In the genomic region with DNA sequence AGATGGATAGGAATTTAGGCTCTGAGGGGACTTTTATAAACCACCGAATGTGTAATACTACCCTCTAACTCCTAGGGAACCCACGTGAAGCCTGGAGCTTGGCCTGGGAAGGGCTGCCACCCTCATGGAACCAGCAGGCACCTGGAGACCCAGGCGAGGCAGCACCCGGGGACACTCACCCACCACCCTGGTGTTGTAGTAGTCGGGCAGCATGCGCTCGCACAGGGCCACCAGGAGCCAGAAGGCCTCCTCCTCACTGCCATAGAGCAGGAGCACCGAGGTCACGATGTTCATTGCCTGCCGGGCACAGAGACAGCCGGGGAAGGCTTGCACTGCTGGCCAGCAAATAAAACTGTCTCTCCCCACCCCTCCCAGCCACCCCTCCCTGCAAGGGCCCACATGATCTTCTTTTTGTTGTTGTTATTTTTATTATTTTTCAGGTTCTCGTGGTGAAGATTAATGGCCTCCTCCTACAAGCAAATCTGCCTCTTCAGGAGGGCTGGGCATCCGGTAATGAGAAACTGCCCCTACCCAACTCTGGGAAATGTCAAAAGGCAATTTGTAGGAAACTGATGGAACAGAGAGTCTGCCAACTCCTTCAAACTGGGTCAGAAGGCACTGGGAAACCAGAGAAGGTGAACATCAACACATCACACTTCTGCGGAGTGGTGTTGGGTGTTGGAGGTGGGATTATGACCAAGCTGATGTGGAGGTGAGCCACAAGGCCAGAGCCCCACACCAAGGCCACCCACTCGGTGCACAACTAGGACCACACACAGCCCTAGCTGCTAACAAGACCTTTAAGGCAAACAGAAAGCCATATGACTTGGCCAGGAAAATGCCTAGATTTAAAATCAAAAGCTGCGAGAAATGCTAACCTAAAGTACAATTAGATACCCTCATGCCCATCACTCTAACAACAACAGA, we compare ENCODE assay signal across 25 cellular contexts.
"Had no signal": no experiment of that assay in that cellular context is flagged by ENCODE, and none has a peak within 500 bp of the region (broad histone marks: within the 10 kb centered on the region; RNA-seq: fewer than 3 reads in every experiment).

No MANE protein-coding gene starts in this region.

- H3K4me3 Mint-ChIP-seq: activated B cell treated with CpG ODN at 0.5 μM for 24 hours; activated CD4-positive, alpha-beta T cell treated with anti-CD3 and anti-CD28 coated beads for 36 hours; activated naive CD8-positive, alpha-beta T cell; activated T-cell treated with anti-CD3 and anti-CD28 coated beads, Interleukin-2, amount 50 U/mL, for 24 hours; activated T-helper 17 cell treated with anti-CD3 and anti-CD28 coated beads, Interleukin-2, amount 50 U/mL, for 72 hours; nephron progenitor cell; stimulated activated naive CD8-positive, alpha-beta T cell treated with anti-CD3 and anti-CD28 coated beads, Interleukin-15, Interleukin-2, amounts not matched to agents 100 ng/mL and 50 ng/mL, for 24 hours; T-helper 1 cell treated with Interleukin-12 subunit alpha and Interleukin-12 subunit beta and Interleukin-4 antibody, amounts not matched to agents 30 μg/mL and 1 μg/mL, for 36 hours had no signal

- H3K4me1 Mint-ChIP-seq: activated B cell treated with CpG ODN at 0.5 μM for 24 hours; activated CD4-positive, alpha-beta T cell treated with anti-CD3 and anti-CD28 coated beads for 36 hours had no signal

- H3K4me1 ChIP-seq: adrenal gland, ascending aorta had no signal

- H3K27ac Mint-ChIP-seq: activated B cell treated with CpG ODN at 0.5 μM for 24 hours; activated CD4-positive, alpha-beta T cell treated with anti-CD3 and anti-CD28 coated beads for 36 hours; activated naive CD8-positive, alpha-beta T cell; activated T-cell treated with anti-CD3 and anti-CD28 coated beads, Interleukin-2, amount 50 U/mL, for 24 hours; activated T-helper 17 cell treated with anti-CD3 and anti-CD28 coated beads, Interleukin-2, amount 50 U/mL, for 72 hours; nephron progenitor cell; stimulated activated naive CD8-positive, alpha-beta T cell treated with anti-CD3 and anti-CD28 coated beads, Interleukin-15, Interleukin-2, amounts not matched to agents 100 ng/mL and 50 ng/mL, for 24 hours; T-helper 1 cell treated with Interleukin-12 subunit alpha and Interleukin-12 subunit beta and Interleukin-4 antibody, amounts not matched to agents 30 μg/mL and 1 μg/mL, for 36 hours had no signal

- DNase-seq: activated B cell treated with CpG ODN at 0.5 μM for 24 hours; activated CD4-positive, alpha-beta T cell treated with anti-CD3 and anti-CD28 coated beads for 36 hours; activated CD4-positive, alpha-beta T cell treated with anti-CD3 and anti-CD28 coated beads, Interleukin-2, amount 50 U/mL, for 4 hours; activated CD8-positive, alpha-beta memory T cell treated with anti-CD3 and anti-CD28 coated beads for 24 hours; activated CD8-positive, alpha-beta memory T cell treated with anti-CD3 and anti-CD28 coated beads, Interleukin-2, amount 50 U/mL, for 4 hours; activated T-cell treated with anti-CD3 and anti-CD28 coated beads, Interleukin-2, amount 50 U/mL, for 24 hours; brain microvascular endothelial cell; caudate nucleus; left colon; mesenchymal stem cell; nephron progenitor cell; nucleus accumbens; retina; stimulated activated CD4-positive, alpha-beta T cell treated with anti-CD3 and anti-CD28 coated beads, Interleukin-12 subunit alpha, Interleukin-12 subunit beta, amount 100 ng/mL, for 4 hours; stimulated activated CD4-positive, alpha-beta T cell treated with anti-CD3 and anti-CD28 coated beads, Interleukin-4, amount 100 ng/mL, for 4 hours; substantia nigra; tibial artery had no signal

- H3K9me3 ChIP-seq: adrenal gland, ascending aorta, mucosa of descending colon, tibial artery had no signal

- H3K27me3 ChIP-seq: adrenal gland, ascending aorta, brain microvascular endothelial cell, dorsolateral prefrontal cortex, tibial artery had no signal

- H3K27me3 Mint-ChIP-seq: activated B cell treated with CpG ODN at 0.5 μM for 24 hours; activated CD4-positive, alpha-beta T cell treated with anti-CD3 and anti-CD28 coated beads for 36 hours; activated naive CD8-positive, alpha-beta T cell; activated T-cell treated with anti-CD3 and anti-CD28 coated beads, Interleukin-2, amount 50 U/mL, for 24 hours; activated T-helper 17 cell treated with anti-CD3 and anti-CD28 coated beads, Interleukin-2, amount 50 U/mL, for 72 hours; stimulated activated naive CD8-positive, alpha-beta T cell treated with anti-CD3 and anti-CD28 coated beads, Interleukin-15, Interleukin-2, amounts not matched to agents 100 ng/mL and 50 ng/mL, for 24 hours had no signal

- H3K9me3 Mint-ChIP-seq: activated B cell treated with CpG ODN at 0.5 μM for 24 hours; activated T-cell treated with anti-CD3 and anti-CD28 coated beads, Interleukin-2, amount 50 U/mL, for 24 hours; activated T-helper 17 cell treated with anti-CD3 and anti-CD28 coated beads, Interleukin-2, amount 50 U/mL, for 72 hours; nephron progenitor cell; stimulated activated naive CD8-positive, alpha-beta T cell treated with anti-CD3 and anti-CD28 coated beads, Interleukin-15, Interleukin-2, amounts not matched to agents 100 ng/mL and 50 ng/mL, for 24 hours; T-helper 1 cell treated with Interleukin-12 subunit alpha and Interleukin-12 subunit beta and Interleukin-4 antibody, amounts not matched to agents 30 μg/mL and 1 μg/mL, for 36 hours had no signal

- H3K4me3 ChIP-seq: adrenal gland, ascending aorta, dorsolateral prefrontal cortex, mucosa of descending colon, tibial artery had no signal

- ATAC-seq: activated CD4-positive, alpha-beta T cell treated with anti-CD3 and anti-CD28 coated beads for 36 hours; activated T-helper 17 cell treated with anti-CD3 and anti-CD28 coated beads, Interleukin-2, amount 50 U/mL, for 72 hours; left colon; mucosa of descending colon had no signal

- H3K27ac ChIP-seq: adrenal gland, ascending aorta, brain microvascular endothelial cell, tibial artery had no signal
